In the genomic region with DNA sequence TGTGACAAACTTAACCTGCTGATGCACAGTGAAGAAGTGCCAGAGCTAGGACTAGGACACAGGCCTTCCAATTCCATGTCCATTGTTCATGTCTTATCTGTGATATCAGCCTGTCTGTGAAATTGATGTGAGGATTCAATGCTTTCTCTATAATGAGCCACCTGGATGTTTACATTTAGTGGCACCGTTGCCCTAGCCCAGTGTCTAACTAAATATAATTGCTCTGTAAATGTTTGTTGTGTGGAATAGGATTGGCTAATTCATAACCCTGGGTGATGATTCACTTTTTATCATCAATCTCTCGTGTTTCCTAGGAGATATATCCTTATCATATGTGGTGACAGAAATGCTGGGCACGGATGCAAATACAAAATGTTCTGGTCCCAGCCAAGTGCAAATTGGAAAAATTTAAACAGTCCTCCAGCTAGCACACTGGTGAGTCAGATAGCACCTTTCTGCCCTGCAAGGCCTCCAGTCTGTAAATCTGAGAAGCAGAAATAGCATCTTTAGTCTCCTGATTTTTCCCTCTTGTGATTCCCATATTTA, we compare ENCODE assay signal across 10 cellular contexts. TPM values are rescaled to one million over a fixed set of nuclear protein-coding genes. Genes with fewer than 3 reads are reported as not detected.
DNase-seq lines count a peak whose midpoint lies in the region; ATAC-seq lines count a peak whose summit lies in the region.
"Had no signal": no experiment of that assay in that cellular context is flagged by ENCODE, and none has a peak within 500 bp of the region (broad histone marks: within the 10 kb centered on the region; RNA-seq: fewer than 3 reads in every experiment).

No MANE protein-coding gene starts in this region.

- no peaks in the 10 kb centered on the region for H3K27me3 ChIP-seq in right cardiac atrium (ENCODE audit: control insufficient read depth, insufficient read depth)
- H3K27me3 ChIP-seq in CD8-positive, alpha-beta memory T cell (ENCODE audit: insufficient read depth, low read length, poor library complexity, severe bottlenecking), result no peaks in the 10 kb centered on the region

- peak; percentile 86 for ATAC-seq in right cardiac atrium
- no peak for ATAC-seq in GM19455 (IDR thresholded peaks at IDR 0.05; ENCODE audit: unreplicated experiment)
- no peak for ATAC-seq in HG03378 (IDR thresholded peaks at IDR 0.05; ENCODE audit: unreplicated experiment)

- H3K9me3 Mint-ChIP-seq in CD8-positive, alpha-beta memory T cell, result peaks cover 0 to 2% (median 0%) of the 10 kb centered on the region in 5 donors

- H3K36me3 ChIP-seq in CD8-positive, alpha-beta memory T cell (ENCODE audit: insufficient read depth, low read length), result no peaks in the 10 kb centered on the region

- no peaks in the 10 kb centered on the region for H3K4me1 Mint-ChIP-seq in CD8-positive, alpha-beta memory T cell

- no peak overlapping the region for H3K27ac Mint-ChIP-seq in CD8-positive, alpha-beta memory T cell

- H3K9me3 ChIP-seq in right cardiac atrium (ENCODE audit: control insufficient read depth, low read length), result no peaks in the 10 kb centered on the region
- no peaks in the 10 kb centered on the region for H3K9me3 ChIP-seq in CD8-positive, alpha-beta memory T cell (ENCODE audit: low read length)

- intact Hi-C loops in right cardiac atrium (cut with DNase I), result no loop called here

- WGBS in right cardiac atrium, result 24% methylated on average over 3 of the region's 3 CpGs

- DNase-seq in DMS 273 (lab: John Stamatoyannopoulos, UW; ENCODE audit: unreplicated experiment) (peak; percentile 52), NCI-H1417 (lab: John Stamatoyannopoulos, UW) (peak; percentile 63 to 98 (median 80)), SK-N-DZ (ENCODE audit: low spot score) (peak; percentile 43), right cardiac atrium (no peak), NOMO-1 (lab: John Stamatoyannopoulos, UW; ENCODE audit: unreplicated experiment in 2 of 2) (no peak)
- no peak for DNase-seq in CD8-positive, alpha-beta memory T cell
- DNase-seq: effector CD4-positive, alpha-beta T cell; stimulated activated CD4-positive, alpha-beta T cell treated with anti-CD3 and anti-CD28 coated beads, Interleukin-4, amount 100 ng/mL, for 4 hours had no signal

- no peak overlapping the region for H3K4me3 ChIP-seq in right cardiac atrium (ENCODE audit: low read length)
- H3K4me3 ChIP-seq in CD8-positive, alpha-beta memory T cell (ENCODE audit: low read length), result no peak overlapping the region

- no peaks in the 10 kb centered on the region for H3K4me1 ChIP-seq in right cardiac atrium (ENCODE audit: control insufficient read depth, insufficient read depth, low read length)
- H3K4me1 ChIP-seq in CD8-positive, alpha-beta memory T cell (ENCODE audit: insufficient read depth, low read length), result no peaks in the 10 kb centered on the region

- H3K36me3 Mint-ChIP-seq in CD8-positive, alpha-beta memory T cell, result no peaks in the 10 kb centered on the region

- H3K4me3 Mint-ChIP-seq in CD8-positive, alpha-beta memory T cell, result no peak overlapping the region

- POLR2A ChIA-PET in CD8-positive, alpha-beta memory T cell (lab: Charles Lee), result no interaction called here

- peaks cover 5 to 25% of the 10 kb centered on the region in 2 donors for H3K27me3 Mint-ChIP-seq in CD8-positive, alpha-beta memory T cell

- CTCF ChIA-PET in CD8-positive, alpha-beta memory T cell (lab: Charles Lee), result no interaction called here

- H3K27ac ChIP-seq in right cardiac atrium (ENCODE audit: low read length), result no peak overlapping the region
- H3K27ac ChIP-seq in CD8-positive, alpha-beta memory T cell (ENCODE audit: low read depth, low read length), result no peak overlapping the region

RNA-seq across cellular contexts. Expression of a gene that starts 46.9 kb away (rescaled TPM):
- 16.5 and 18.3 TPM in 2 replicates for polyA plus RNA-seq in SK-N-DZ (2014; cell fraction: cytosol; rRNA removed)
- 7.2 and 9.5 TPM in 2 replicates for polyA plus RNA-seq in SK-N-DZ (2014; cell fraction: nucleus; rRNA removed)
- total RNA-seq in right cardiac atrium, result 10 to 100 TPM; 30.1 to 44.9 (median 32.1) TPM
- 12.2 TPM for polyA plus RNA-seq in right cardiac atrium
- total RNA-seq in CD8-positive, alpha-beta memory T cell, result under 1 TPM; 0.71 to 0.77 TPM
- polyA plus RNA-seq in CD8-positive, alpha-beta memory T cell, result not detected

Comparison
In these comparisons a context has a peak if more than half of its experiments do, and no peak if none do; other contexts are left out.
1. DNase-seq: peak in DMS 273 (single experiment), NCI-H1417 (3 of 3) and SK-N-DZ (single experiment); none in right cardiac atrium (0 of 3), NOMO-1 (0 of 2) and CD8-positive, alpha-beta memory T cell (0 of 5).
2. ATAC-seq: peak in right cardiac atrium (2 of 2); none in GM19455 (single experiment) and HG03378 (single experiment).
3. RNA of a gene that starts 46.9 kb away (total RNA-seq): 30.1 to 44.9 TPM in right cardiac atrium; 0.71 to 0.77 TPM in CD8-positive, alpha-beta memory T cell; every median in the first group is over 10 times any median in the second.